ENCODE assay signal across 18 cellular contexts in genomic region chr3:181561605-181562031, GRCh38.
DNase-seq lines count a peak whose midpoint lies in the region; ATAC-seq and TF ChIP-seq lines count a peak whose summit lies in the region.
"Had no signal": no experiment of that assay in that cellular context is flagged by ENCODE, and none has a peak within 500 bp of the region (broad histone marks: within the 10 kb centered on the region; RNA-seq: fewer than 3 reads in every experiment).

No MANE protein-coding gene starts in this region.

- no peaks in the 10 kb centered on the region for H3K9me3 Mint-ChIP-seq in neural progenitor cell
- H3K9me3 Mint-ChIP-seq in glutamatergic neuron (ENCODE audit: unreplicated experiment): no peaks in the 10 kb centered on the region
- H3K9me3 Mint-ChIP-seq in immature natural killer cell: peaks cover 0 to 24% (median 6%) of the 10 kb centered on the region in 6 donors
- H3K9me3 Mint-ChIP-seq in activated naive CD4-positive, alpha-beta T cell treated with anti-CD3 and anti-CD28 coated beads, Interleukin-2, amount 50 U/mL, for 72 hours: peaks cover 0 to 3% of the 10 kb centered on the region in 2 donors

- in situ Hi-C loops in KBM-7 (cut with MboI; ENCODE audit: low pct_unique_long_range_greater_than_20kb, low sequenced_read_pairs): no loop called here

- TF ChIP-seq CTCF in neural progenitor cell (IDR thresholded peaks at IDR 0.05) (no peak), glutamatergic neuron (IDR thresholded peaks at IDR 0.05; ENCODE audit: partially characterized antibody, unreplicated experiment) (no peak)

- peaks cover 24% of the 10 kb centered on the region for H3K4me1 ChIP-seq in neural progenitor cell
- H3K4me1 ChIP-seq: BLaER1 had no signal

- peaks cover 4% of the 10 kb centered on the region for H3F3A ChIP-seq in neural progenitor cell (ENCODE audit: low read depth)

- no peaks in the 10 kb centered on the region for H3K27me3 ChIP-seq in neural progenitor cell
- H3K27me3 ChIP-seq: BLaER1 had no signal

- no peak for ATAC-seq in activated naive CD4-positive, alpha-beta T cell treated with anti-CD3 and anti-CD28 coated beads, Interleukin-2, amount 50 U/mL, for 72 hours
- ATAC-seq: HepG2 had no signal

- H4K20me1 ChIP-seq in neural progenitor cell (ENCODE audit: low read depth): no peaks in the 10 kb centered on the region
- H4K20me1 ChIP-seq: BLaER1 had no signal

- H3K4me3 Mint-ChIP-seq in neural progenitor cell: no peak overlapping the region
- no peak overlapping the region for H3K4me3 Mint-ChIP-seq in glutamatergic neuron (ENCODE audit: unreplicated experiment)
- H3K4me3 Mint-ChIP-seq in immature natural killer cell: no peak overlapping the region
- H3K4me3 Mint-ChIP-seq: CD8-positive, alpha-beta memory T cell had no signal

- H3K79me2 ChIP-seq in neural progenitor cell (ENCODE audit: low read depth): no peaks in the 10 kb centered on the region

- H2AFZ ChIP-seq in neural progenitor cell (replicated peaks): no peak overlapping the region

- H3K9me3 ChIP-seq in neural progenitor cell (ENCODE audit: low read depth): no peaks in the 10 kb centered on the region
- H3K9me3 ChIP-seq: BLaER1 had no signal

- H3K9ac ChIP-seq in neural progenitor cell: no peak overlapping the region
- H3K9ac ChIP-seq: BLaER1 had no signal

- peak overlapping the region; percentile 51 for H3K4me2 ChIP-seq in neural progenitor cell
- H3K4me2 ChIP-seq: BLaER1 had no signal

- no peak overlapping the region for H3K4me3 ChIP-seq in neural progenitor cell
- H3K4me3 ChIP-seq: BLaER1 had no signal

- H3K27ac Mint-ChIP-seq in neural progenitor cell: no peak overlapping the region
- H3K27ac Mint-ChIP-seq in glutamatergic neuron (ENCODE audit: unreplicated experiment): no peak overlapping the region
- H3K27ac Mint-ChIP-seq in immature natural killer cell: no peak overlapping the region
- no peak overlapping the region for H3K27ac Mint-ChIP-seq in activated naive CD4-positive, alpha-beta T cell treated with anti-CD3 and anti-CD28 coated beads, Interleukin-2, amount 50 U/mL, for 72 hours
- H3K27ac Mint-ChIP-seq: CD8-positive, alpha-beta memory T cell had no signal

- no peaks in the 10 kb centered on the region for H3K36me3 Mint-ChIP-seq in neural progenitor cell
- H3K36me3 Mint-ChIP-seq in glutamatergic neuron (ENCODE audit: unreplicated experiment): no peaks in the 10 kb centered on the region
- no peaks in the 10 kb centered on the region for H3K36me3 Mint-ChIP-seq in immature natural killer cell
- H3K36me3 Mint-ChIP-seq in activated naive CD4-positive, alpha-beta T cell treated with anti-CD3 and anti-CD28 coated beads, Interleukin-2, amount 50 U/mL, for 72 hours: no peaks in the 10 kb centered on the region
- H3K36me3 Mint-ChIP-seq: CD8-positive, alpha-beta memory T cell had no signal

- H3K27ac ChIP-seq in neural progenitor cell: no peak overlapping the region
- H3K27ac ChIP-seq: BLaER1 had no signal

- DNase-seq in NCI-H1105 (lab: John Stamatoyannopoulos, UW) (peak; percentile 87), NCI-H146 treated with DMSO at 0.1 percent for 48 hours (lab: John Stamatoyannopoulos, UW; ENCODE audit: unreplicated experiment) (peak; percentile 98), SK-N-DZ (ENCODE audit: low spot score) (peak; percentile 70), neural progenitor cell (ENCODE audit: low spot score) (peak; percentile 8), glutamatergic neuron (no peak), immature natural killer cell (no peak), KBM-7 (no peak)
- DNase-seq in activated naive CD4-positive, alpha-beta T cell treated with anti-CD3 and anti-CD28 coated beads, Interleukin-2, amount 50 U/mL, for 72 hours (ENCODE audit: low spot score in 2 of 2): no peak
- DNase-seq: CD8-positive, alpha-beta memory T cell; DMS 273 treated with DMSO at 0.1 percent for 48 hours; EL; Karpas-422; MM.1S; NCI-H1694 treated with DMSO at 0.1 percent for 48 hours; NCI-H526 treated with DMSO at 0.1 percent for 48 hours; SHP77 had no signal

- H3K4me1 Mint-ChIP-seq in neural progenitor cell (peaks cover 3% of the 10 kb centered on the region), glutamatergic neuron (ENCODE audit: low read depth, unreplicated experiment) (peaks cover 9% of the 10 kb centered on the region), immature natural killer cell (no peaks in the 10 kb centered on the region)
- H3K4me1 Mint-ChIP-seq: CD8-positive, alpha-beta memory T cell had no signal

- H3K27me3 Mint-ChIP-seq in neural progenitor cell (ENCODE audit: insufficient read depth, low read depth) (peaks cover 2% of the 10 kb centered on the region), glutamatergic neuron (ENCODE audit: unreplicated experiment) (no peaks in the 10 kb centered on the region), immature natural killer cell (ENCODE audit: low read depth in 3 of 3) (no peaks in the 10 kb centered on the region)
- H3K27me3 Mint-ChIP-seq: CD8-positive, alpha-beta memory T cell had no signal

- no peaks in the 10 kb centered on the region for H3K36me3 ChIP-seq in neural progenitor cell
- H3K36me3 ChIP-seq: BLaER1 had no signal

Comparison
In these comparisons a context has a peak if more than half of its experiments do, and no peak if none do; other contexts are left out.
1. DNase-seq: peak in NCI-H1105 (single experiment), NCI-H146 treated with DMSO at 0.1 percent for 48 hours (single experiment), SK-N-DZ (single experiment) and neural progenitor cell (single experiment); none in glutamatergic neuron (single experiment), immature natural killer cell (0 of 3), KBM-7 (single experiment) and activated naive CD4-positive, alpha-beta T cell treated with anti-CD3 and anti-CD28 coated beads, Interleukin-2, amount 50 U/mL, for 72 hours (0 of 2).